In the genomic region with DNA sequence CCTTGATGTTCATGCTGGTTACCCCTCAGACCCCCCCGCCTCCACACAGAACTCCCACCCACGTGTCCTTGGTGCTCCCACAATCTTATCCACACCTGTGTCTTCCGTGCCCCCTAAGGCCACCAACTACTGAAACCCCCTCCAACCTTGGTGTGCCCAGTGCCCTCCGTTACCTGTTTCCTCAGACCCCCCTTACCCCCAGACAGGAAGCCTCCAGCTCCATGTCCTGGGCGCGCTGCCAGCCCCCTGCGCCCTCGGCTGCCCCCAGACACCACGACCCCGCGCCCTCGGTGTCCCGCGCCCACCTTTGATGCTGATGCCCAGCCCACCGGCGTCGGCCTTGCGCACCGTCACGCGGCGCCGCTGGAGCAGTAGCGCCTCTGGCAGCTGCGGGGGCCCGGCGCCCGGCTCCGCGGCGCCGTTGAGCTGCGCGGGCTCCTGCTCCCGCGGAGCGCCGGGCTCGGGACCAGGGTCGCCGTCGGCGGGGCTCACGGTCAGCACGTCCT, we compare ENCODE assay signal across 8 cellular contexts. TPM values are rescaled to one million over a fixed set of nuclear protein-coding genes. Genes with fewer than 3 reads are reported as not detected.
A peak's percentile ranks its signal among the peaks of the same experiment; 100 is the strongest.
DNase-seq lines count a peak whose midpoint lies in the region; ATAC-seq and TF ChIP-seq lines count a peak whose summit lies in the region.

No MANE protein-coding gene starts in this region.

- TF ChIP-seq CTCF in GM06990 (IDR thresholded peaks at IDR 0.05; ENCODE audit: insufficient read depth, low read length, poor library complexity, severe bottlenecking) (no peak), uterus (IDR thresholded peaks at IDR 0.05) (no peak), GM13976 (IDR thresholded peaks at IDR 0.05; ENCODE audit: borderline replicate concordance, control extremely low read depth, extremely low read depth, insufficient read depth, missing control alignments) (no peak)

- H3K36me3 Mint-ChIP-seq in T-helper 2 cell treated with Interferon-gamma antibody and Interleukin-4, amounts not matched to agents 5 μg/mL and 100 μg/mL, for 36 hours (ENCODE audit: low read depth) = no peaks in the 10 kb centered on the region

- H3K27me3 ChIP-seq in GM06990 (replicated peaks; ENCODE audit: control insufficient read depth, insufficient read depth, low read length) (no peaks in the 10 kb centered on the region), endocrine pancreas (ENCODE audit: control insufficient read depth, insufficient read depth, low read length) (no peaks in the 10 kb centered on the region), muscle layer of duodenum (ENCODE audit: low read depth, low read length) (no peaks in the 10 kb centered on the region), uterus (no peaks in the 10 kb centered on the region)

- peaks cover 13% of the 10 kb centered on the region for H3K27me3 Mint-ChIP-seq in T-helper 2 cell treated with Interferon-gamma antibody and Interleukin-4, amounts not matched to agents 5 μg/mL and 100 μg/mL, for 36 hours (ENCODE audit: low read depth)

- peak overlapping the region; percentile 38 for H3K9ac ChIP-seq in endocrine pancreas (ENCODE audit: control insufficient read depth, insufficient read depth, low read length)

- no peaks in the 10 kb centered on the region for H3K9me3 Mint-ChIP-seq in T-helper 2 cell treated with Interferon-gamma antibody and Interleukin-4, amounts not matched to agents 5 μg/mL and 100 μg/mL, for 36 hours

- H3K4me1 ChIP-seq in endocrine pancreas (ENCODE audit: control insufficient read depth, insufficient read depth, low read length) (no peaks in the 10 kb centered on the region), muscle layer of duodenum (ENCODE audit: control insufficient read depth in 1 of 2, insufficient read depth in 2 of 2, low read length in 2 of 2) (peaks cover 0 to 18% of the 10 kb centered on the region in 2 donors), uterus (no peaks in the 10 kb centered on the region)

- no peaks in the 10 kb centered on the region for H3K9me3 ChIP-seq in endocrine pancreas (ENCODE audit: control insufficient read depth, low read length)
- no peaks in the 10 kb centered on the region for H3K9me3 ChIP-seq in muscle layer of duodenum (ENCODE audit: control insufficient read depth in 1 of 2, low read length in 2 of 2)
- no peaks in the 10 kb centered on the region for H3K9me3 ChIP-seq in uterus

- TF ChIP-seq POLR2A in uterus (IDR thresholded peaks at IDR 0.05) = no peak

- ATAC-seq in HG02759 (IDR thresholded peaks at IDR 0.05; ENCODE audit: unreplicated experiment) = peak; percentile 27

- intact Hi-C loops in uterus (cut with DNase I; ENCODE audit: low total_unique reads) = no loop called here

- no peak overlapping the region for H3K27ac ChIP-seq in muscle layer of duodenum (ENCODE audit: low read length)
- H3K27ac ChIP-seq in uterus = peak overlapping the region; percentile 42 to 89

- peak overlapping the region; percentile 77 for H3K4me3 Mint-ChIP-seq in T-helper 2 cell treated with Interferon-gamma antibody and Interleukin-4, amounts not matched to agents 5 μg/mL and 100 μg/mL, for 36 hours

- peaks cover 10% of the 10 kb centered on the region for H3K4me1 Mint-ChIP-seq in T-helper 2 cell treated with Interferon-gamma antibody and Interleukin-4, amounts not matched to agents 5 μg/mL and 100 μg/mL, for 36 hours (ENCODE audit: low read depth)

- in situ Hi-C loops in GM13976 (cut with MboI; ENCODE audit: low sequenced_read_pairs, unreplicated experiment) = no loop called here

- H3K36me3 ChIP-seq in GM06990 (ENCODE audit: control insufficient read depth, insufficient read depth, low read length) (no peaks in the 10 kb centered on the region), endocrine pancreas (ENCODE audit: control insufficient read depth, insufficient read depth, low read length) (no peaks in the 10 kb centered on the region), muscle layer of duodenum (ENCODE audit: control insufficient read depth in 1 of 2, insufficient read depth in 2 of 2, low read length in 2 of 2) (no peaks in the 10 kb centered on the region), uterus (no peaks in the 10 kb centered on the region)

- DNase-seq in GM06990 (ENCODE audit: extremely low read depth, insufficient read length) = no peak
- DNase-seq in T-helper 2 cell treated with Interferon-gamma antibody and Interleukin-4, amounts not matched to agents 5 μg/mL and 100 μg/mL, for 36 hours (ENCODE audit: low spot score) = peak; percentile 19
- peak; percentile 33 to 41 for DNase-seq in uterus
- no peak for DNase-seq in GM03348 (ENCODE audit: low spot score)
- no peak for DNase-seq in GM13976 (ENCODE audit: low spot score)

- peak overlapping the region; percentile 31 for H3K27ac Mint-ChIP-seq in T-helper 2 cell treated with Interferon-gamma antibody and Interleukin-4, amounts not matched to agents 5 μg/mL and 100 μg/mL, for 36 hours

- H3K4me3 ChIP-seq in GM06990 (replicated peaks; ENCODE audit: low read depth, low read length) (peak overlapping the region; percentile 83), endocrine pancreas (ENCODE audit: control insufficient read depth, insufficient read depth, low read length) (no peak overlapping the region), muscle layer of duodenum (ENCODE audit: low read depth in 1 of 2, low read length in 2 of 2) (peak overlapping the region; percentile 55 to 87), uterus (peak overlapping the region; percentile 54 to 84)

RNA-seq across cellular contexts. Expression of a gene that starts 0.5 kb away (rescaled TPM):
- 10 to 100 TPM; 12.3 to 27.6 (median 20.6) TPM for total RNA-seq in uterus

RNA-seq across cellular contexts. Expression of a gene that starts 41.7 kb away (rescaled TPM):
- 10 to 100 TPM in 2 of 4 donors, 1 to 10 TPM in 2; 4.1 to 34.6 (median 17.2) TPM for total RNA-seq in uterus

RNA-seq across cellular contexts. Expression of a gene that starts 46.8 kb away (rescaled TPM):
- total RNA-seq in uterus = 10 to 100 TPM; 13.6 to 32.4 (median 24.3) TPM

Comparison
In these comparisons a context has a peak if more than half of its experiments do, and no peak if none do; other contexts are left out.
1. DNase-seq: peak in T-helper 2 cell treated with Interferon-gamma antibody and Interleukin-4, amounts not matched to agents 5 μg/mL and 100 μg/mL, for 36 hours (single experiment) and uterus (2 of 2); none in GM06990 (single experiment), GM03348 (single experiment) and GM13976 (single experiment).